In genomic region chr16:51952500-51952899, GRCh38 we compare ENCODE assay signal across 18 cellular contexts.
DNase-seq lines count a peak whose midpoint lies in the region; ATAC-seq and TF ChIP-seq lines count a peak whose summit lies in the region.
"Had no signal": no experiment of that assay in that cellular context is flagged by ENCODE, and none has a peak within 500 bp of the region (broad histone marks: within the 10 kb centered on the region; RNA-seq: fewer than 3 reads in every experiment).

No MANE protein-coding gene starts in this region.

- TF ChIP-seq CTCF in AG10803 (conservative IDR thresholded peaks at IDR 0.05; ENCODE audit: low read length) = no peak

- 95% methylated on average over 3 of the region's 3 CpGs for WGBS in HUES64

- H3K9me3 ChIP-seq in HUES64 (ENCODE audit: insufficient read depth, low read depth, low read length) = no peaks in the 10 kb centered on the region
- no peaks in the 10 kb centered on the region for H3K9me3 ChIP-seq in adipocyte (ENCODE audit: control insufficient read depth, low read length)
- H3K9me3 ChIP-seq: MG63, SJCRH30 had no signal

- H3K27me3 ChIP-seq in HUES64 (ENCODE audit: insufficient read depth, low read length) (no peaks in the 10 kb centered on the region), adipocyte (replicated peaks; ENCODE audit: control insufficient read depth, insufficient read depth, low read length) (peaks cover 24% of the 10 kb centered on the region)
- H3K27me3 ChIP-seq: MG63 had no signal

- no peak overlapping the region for H3K9ac ChIP-seq in HUES64 (ENCODE audit: low read depth, low read length)
- H3K9ac ChIP-seq in adipocyte (ENCODE audit: low read length) = no peak overlapping the region

- H3K4me1 ChIP-seq in HUES64 (ENCODE audit: insufficient read depth, low read length) (peaks cover 42% of the 10 kb centered on the region), adipocyte (ENCODE audit: control insufficient read depth, insufficient read depth, low read length) (no peaks in the 10 kb centered on the region)
- H3K4me1 ChIP-seq: SJCRH30 had no signal

- H3K36me3 ChIP-seq in HUES64 (ENCODE audit: insufficient read depth, low read length) = no peaks in the 10 kb centered on the region
- no peaks in the 10 kb centered on the region for H3K36me3 ChIP-seq in adipocyte (ENCODE audit: control insufficient read depth, insufficient read depth, low read length, severe bottlenecking)
- H3K36me3 ChIP-seq: MG63, SJCRH30 had no signal

- ATAC-seq in GM18909 (IDR thresholded peaks at IDR 0.05; ENCODE audit: poor library complexity, unreplicated experiment) (no peak), HG03460 (IDR thresholded peaks at IDR 0.05; ENCODE audit: unreplicated experiment) (no peak), GM19395 (IDR thresholded peaks at IDR 0.05; ENCODE audit: unreplicated experiment) (no peak)

- peak overlapping the region; percentile 53; the same call in 1 of the 2 replicates for H3K27ac ChIP-seq in HUES64 (ENCODE audit: low read depth, low read length)
- H3K27ac ChIP-seq: SJCRH30 had no signal

- DNase-seq in AG10803 (ENCODE audit: low read depth) (peak; percentile 5), adipocyte (ENCODE audit: low read depth) (peak; percentile 4), iris pigment epithelial cell (ENCODE audit: low read depth) (peak; percentile 69), DMS 273 treated with DMSO at 0.1 percent for 48 hours (lab: John Stamatoyannopoulos, UW) (no peak)
- DNase-seq: GF-D8, Kasumi-1, MG63, NCI-H1105, NCI-H2029 treated with DMSO at 0.1 percent for 48 hours, NCI-H226, NCI-H510A treated with DMSO at 0.1 percent for 48 hours, NCI-H82, OCI-M1, SJCRH30 had no signal

- H3K4me3 ChIP-seq in AG10803 (ENCODE audit: low read length) (no peak overlapping the region), HUES64 (ENCODE audit: low read length) (no peak overlapping the region), adipocyte (ENCODE audit: low read length) (no peak overlapping the region)
- H3K4me3 ChIP-seq: MG63, SJCRH30 had no signal
